In genomic region chr11:70580036-70580805, GRCh38 we compare ENCODE assay signal across 16 cellular contexts.
A peak's percentile ranks its signal among the peaks of the same experiment; 100 is the strongest.
DNase-seq lines count a peak whose midpoint lies in the region; ATAC-seq and TF ChIP-seq lines count a peak whose summit lies in the region.
"Had no signal": no experiment of that assay in that cellular context is flagged by ENCODE, and none has a peak within 500 bp of the region (broad histone marks: within the 10 kb centered on the region; RNA-seq: fewer than 3 reads in every experiment).

No MANE protein-coding gene starts in this region.

- no peak overlapping the region for H3K27ac Mint-ChIP-seq in WTC11
- H3K27ac Mint-ChIP-seq: activated T-helper 17 cell treated with anti-CD3 and anti-CD28 coated beads, Interleukin-2, amount 50 U/mL, for 72 hours; dendritic cell treated with granulocyte-macrophage colony-stimulating factor and Interleukin-4, amounts not matched to agents 40 ng/mL and 50 ng/mL, for 4 days; nephron; stimulated activated effector memory CD8-positive, alpha-beta T cell treated with anti-CD3 and anti-CD28 coated beads, Interleukin-12 subunit alpha, Interleukin-12 subunit beta, amount 100 ng/mL, for 72 hours had no signal

- no peak overlapping the region for H3K4me3 Mint-ChIP-seq in WTC11
- H3K4me3 Mint-ChIP-seq: activated T-helper 17 cell treated with anti-CD3 and anti-CD28 coated beads, Interleukin-2, amount 50 U/mL, for 72 hours; dendritic cell treated with granulocyte-macrophage colony-stimulating factor and Interleukin-4, amounts not matched to agents 40 ng/mL and 50 ng/mL, for 4 days; nephron; stimulated activated effector memory CD8-positive, alpha-beta T cell treated with anti-CD3 and anti-CD28 coated beads, Interleukin-12 subunit alpha, Interleukin-12 subunit beta, amount 100 ng/mL, for 72 hours had no signal

- 78 to 89% (median 85%) methylated on average over 12 to 25 of the region's 25 CpGs for WGBS in adrenal gland, 4 donors

- H3K4me3 ChIP-seq in adrenal gland, result no peak overlapping the region
- H3K4me3 ChIP-seq: ascending aorta, right lobe of liver had no signal

- POLR2A ChIA-PET in WTC11 (lab: Charles Lee), result no interaction called here

- no peaks in the 10 kb centered on the region for H3K4me1 ChIP-seq in adrenal gland (replicated peaks in 1 of 2)
- H3K4me1 ChIP-seq: ascending aorta had no signal

- no peaks in the 10 kb centered on the region for H3K27me3 Mint-ChIP-seq in WTC11 (ENCODE audit: low read depth)
- H3K27me3 Mint-ChIP-seq: dendritic cell treated with granulocyte-macrophage colony-stimulating factor and Interleukin-4, amounts not matched to agents 40 ng/mL and 50 ng/mL, for 4 days had no signal

- H3K36me3 Mint-ChIP-seq in WTC11, result no peaks in the 10 kb centered on the region
- H3K36me3 Mint-ChIP-seq: stimulated activated effector memory CD8-positive, alpha-beta T cell treated with anti-CD3 and anti-CD28 coated beads, Interleukin-12 subunit alpha, Interleukin-12 subunit beta, amount 100 ng/mL, for 72 hours had no signal

- no peaks in the 10 kb centered on the region for H3K9me3 ChIP-seq in adrenal gland (replicated peaks in 1 of 3)
- H3K9me3 ChIP-seq: ascending aorta, right lobe of liver had no signal

- no peaks in the 10 kb centered on the region for H3K9me3 Mint-ChIP-seq in WTC11
- H3K9me3 Mint-ChIP-seq: activated T-helper 17 cell treated with anti-CD3 and anti-CD28 coated beads, Interleukin-2, amount 50 U/mL, for 72 hours; dendritic cell treated with granulocyte-macrophage colony-stimulating factor and Interleukin-4, amounts not matched to agents 40 ng/mL and 50 ng/mL, for 4 days; nephron; stimulated activated effector memory CD8-positive, alpha-beta T cell treated with anti-CD3 and anti-CD28 coated beads, Interleukin-12 subunit alpha, Interleukin-12 subunit beta, amount 100 ng/mL, for 72 hours had no signal

- H3K27me3 ChIP-seq in adrenal gland, result no peaks in the 10 kb centered on the region
- H3K27me3 ChIP-seq: ascending aorta, right lobe of liver had no signal

- no peaks in the 10 kb centered on the region for H3K36me3 ChIP-seq in adrenal gland (replicated peaks in 1 of 2)
- H3K36me3 ChIP-seq: ascending aorta, right lobe of liver had no signal

- no peak for TF ChIP-seq POLR2A in adrenal gland (IDR thresholded peaks at IDR 0.05)

- CTCF ChIA-PET in WTC11 (lab: Charles Lee), result no interaction called here

- H3K27ac ChIP-seq in adrenal gland, result no peak overlapping the region
- H3K27ac ChIP-seq: ascending aorta, right lobe of liver had no signal

- H3K4me1 Mint-ChIP-seq in WTC11, result peaks cover 17% of the 10 kb centered on the region
- H3K4me1 Mint-ChIP-seq: activated T-helper 17 cell treated with anti-CD3 and anti-CD28 coated beads, Interleukin-2, amount 50 U/mL, for 72 hours; nephron; stimulated activated effector memory CD8-positive, alpha-beta T cell treated with anti-CD3 and anti-CD28 coated beads, Interleukin-12 subunit alpha, Interleukin-12 subunit beta, amount 100 ng/mL, for 72 hours had no signal

- ATAC-seq in left ventricle myocardium superior, result peak; percentile 24
- ATAC-seq in Right ventricle myocardium inferior, result no peak
- no peak for ATAC-seq in WTC11
- peak; percentile 36 for ATAC-seq in left lobe of liver
- no peak for ATAC-seq in GM18520 (IDR thresholded peaks at IDR 0.05; ENCODE audit: unreplicated experiment)
- ATAC-seq in HG03442 (IDR thresholded peaks at IDR 0.05; ENCODE audit: unreplicated experiment), result no peak
- ATAC-seq: activated T-helper 17 cell treated with anti-CD3 and anti-CD28 coated beads, Interleukin-2, amount 50 U/mL, for 72 hours; stimulated activated effector memory CD8-positive, alpha-beta T cell treated with anti-CD3 and anti-CD28 coated beads, Interleukin-12 subunit alpha, Interleukin-12 subunit beta, amount 100 ng/mL, for 72 hours had no signal

- intact Hi-C loops in left ventricle myocardium superior (cut with micrococcal nuclease), result no loop called here
- intact Hi-C loops in Right ventricle myocardium inferior (cut with DNase I), result no loop called here
- intact Hi-C loops in adrenal gland (cut with DNase I), result no loop called here

- TF ChIP-seq CTCF in WTC11 (IDR thresholded peaks at IDR 0.05), result no peak
- no peak for TF ChIP-seq CTCF in adrenal gland (IDR thresholded peaks at IDR 0.05)

- DNase-seq in left ventricle myocardium superior (no peak), Right ventricle myocardium inferior (ENCODE audit: missing footprints) (no peak), WTC11 (ENCODE audit: low spot score) (no peak), left lobe of liver (ENCODE audit: low spot score) (no peak), adrenal gland (no peak), epidermal melanocyte (ENCODE audit: insufficient read length, low spot score) (no peak)
- DNase-seq: NCI-H1092, trophoblast cell had no signal

TF ChIP-seq in WTC11, 78 proteins besides CTCF, POLR2A, EP300 and RAD21 (continues in another document):
- TF ChIP-seq, protein P1, sequence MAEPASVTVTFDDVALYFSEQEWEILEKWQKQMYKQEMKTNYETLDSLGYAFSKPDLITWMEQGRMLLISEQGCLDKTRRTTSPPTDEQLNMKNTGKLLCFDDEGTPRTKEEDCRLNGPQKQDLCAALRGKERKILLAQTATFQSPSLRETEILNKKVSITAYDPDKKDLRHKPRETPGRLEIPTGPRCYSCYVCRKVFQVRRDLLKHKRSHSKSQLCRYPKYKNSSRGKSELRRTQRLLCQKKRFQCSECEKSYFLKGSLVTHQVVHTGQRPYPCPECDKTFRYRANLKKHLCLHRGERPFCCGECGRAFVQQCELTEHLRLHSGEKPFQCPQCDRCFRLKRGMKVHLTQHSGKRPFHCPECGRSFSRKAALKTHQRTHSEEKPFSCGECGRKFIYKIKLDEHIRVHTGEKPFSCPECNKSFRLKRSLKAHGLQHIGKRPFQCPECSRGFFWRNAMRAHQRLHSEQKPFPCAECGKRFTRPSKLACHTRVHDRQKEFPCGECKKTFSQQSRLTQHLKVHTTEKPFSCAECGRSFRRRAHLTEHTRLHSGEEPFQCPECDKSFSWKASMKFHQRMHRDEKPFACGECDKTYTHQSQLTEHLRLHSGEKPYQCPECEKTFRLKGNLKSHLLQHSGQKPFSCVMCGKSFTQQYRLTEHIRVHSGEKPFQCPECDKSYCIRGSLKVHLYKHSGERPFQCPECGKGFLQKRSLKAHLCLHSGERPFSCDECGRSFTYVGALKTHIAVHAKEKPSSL (CRISPR knock-in tag; conservative IDR thresholded peaks at IDR 0.05), result no peak
- TF ChIP-seq ZNF138 (CRISPR knock-in tag; conservative IDR thresholded peaks at IDR 0.05) (no peak), ELF4 (CRISPR knock-in tag; IDR thresholded peaks at IDR 0.05; ENCODE audit: low read depth) (no peak), CREB1 (CRISPR knock-in tag; IDR thresholded peaks at IDR 0.05) (no peak), TEAD1 (CRISPR knock-in tag; IDR thresholded peaks at IDR 0.05) (0 out of 2 replicates have a peak, but pooled peaks have one; percentile 22), ZNF416 (CRISPR knock-in tag; IDR thresholded peaks at IDR 0.05) (no peak), ZNF232 (CRISPR knock-in tag; IDR thresholded peaks at IDR 0.05) (no peak), OVOL2 (CRISPR knock-in tag; IDR thresholded peaks at IDR 0.05; ENCODE audit: borderline replicate concordance) (no peak), CBFB (CRISPR knock-in tag; IDR thresholded peaks at IDR 0.05; ENCODE audit: low read depth) (no peak), FOXJ3 (CRISPR knock-in tag; IDR thresholded peaks at IDR 0.05; ENCODE audit: borderline replicate concordance) (no peak), E2F5 (CRISPR knock-in tag; IDR thresholded peaks at IDR 0.05) (no peak), ZNF263 (CRISPR knock-in tag; IDR thresholded peaks at IDR 0.05; ENCODE audit: low read depth) (no peak), NFYB (CRISPR knock-in tag; conservative IDR thresholded peaks at IDR 0.05; ENCODE audit: low read depth) (no peak), TP53 (CRISPR knock-in tag; IDR thresholded peaks at IDR 0.05) (no peak), GABPB1 (CRISPR knock-in tag; IDR thresholded peaks at IDR 0.05) (no peak)
- TF ChIP-seq, protein P2, sequence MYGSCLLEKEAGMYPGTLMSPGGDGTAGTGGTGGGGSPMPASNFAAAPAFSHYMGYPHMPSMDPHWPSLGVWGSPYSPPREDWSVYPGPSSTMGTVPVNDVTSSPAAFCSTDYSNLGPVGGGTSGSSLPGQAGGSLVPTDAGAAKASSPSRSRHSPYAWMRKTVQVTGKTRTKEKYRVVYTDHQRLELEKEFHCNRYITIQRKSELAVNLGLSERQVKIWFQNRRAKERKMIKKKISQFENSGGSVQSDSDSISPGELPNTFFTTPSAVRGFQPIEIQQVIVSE (CRISPR knock-in tag; IDR thresholded peaks at IDR 0.05; ENCODE audit: borderline replicate concordance), result no peak
- TF ChIP-seq, protein P3, sequence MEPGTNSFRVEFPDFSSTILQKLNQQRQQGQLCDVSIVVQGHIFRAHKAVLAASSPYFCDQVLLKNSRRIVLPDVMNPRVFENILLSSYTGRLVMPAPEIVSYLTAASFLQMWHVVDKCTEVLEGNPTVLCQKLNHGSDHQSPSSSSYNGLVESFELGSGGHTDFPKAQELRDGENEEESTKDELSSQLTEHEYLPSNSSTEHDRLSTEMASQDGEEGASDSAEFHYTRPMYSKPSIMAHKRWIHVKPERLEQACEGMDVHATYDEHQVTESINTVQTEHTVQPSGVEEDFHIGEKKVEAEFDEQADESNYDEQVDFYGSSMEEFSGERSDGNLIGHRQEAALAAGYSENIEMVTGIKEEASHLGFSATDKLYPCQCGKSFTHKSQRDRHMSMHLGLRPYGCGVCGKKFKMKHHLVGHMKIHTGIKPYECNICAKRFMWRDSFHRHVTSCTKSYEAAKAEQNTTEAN (CRISPR knock-in tag; IDR thresholded peaks at IDR 0.05), result no peak
- TF ChIP-seq, protein P4, sequence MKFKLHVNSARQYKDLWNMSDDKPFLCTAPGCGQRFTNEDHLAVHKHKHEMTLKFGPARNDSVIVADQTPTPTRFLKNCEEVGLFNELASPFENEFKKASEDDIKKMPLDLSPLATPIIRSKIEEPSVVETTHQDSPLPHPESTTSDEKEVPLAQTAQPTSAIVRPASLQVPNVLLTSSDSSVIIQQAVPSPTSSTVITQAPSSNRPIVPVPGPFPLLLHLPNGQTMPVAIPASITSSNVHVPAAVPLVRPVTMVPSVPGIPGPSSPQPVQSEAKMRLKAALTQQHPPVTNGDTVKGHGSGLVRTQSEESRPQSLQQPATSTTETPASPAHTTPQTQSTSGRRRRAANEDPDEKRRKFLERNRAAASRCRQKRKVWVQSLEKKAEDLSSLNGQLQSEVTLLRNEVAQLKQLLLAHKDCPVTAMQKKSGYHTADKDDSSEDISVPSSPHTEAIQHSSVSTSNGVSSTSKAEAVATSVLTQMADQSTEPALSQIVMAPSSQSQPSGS (CRISPR knock-in tag; IDR thresholded peaks at IDR 0.05; ENCODE audit: borderline replicate concordance, low read depth), result no peak

Comparison
In these comparisons a context has a peak if more than half of its experiments do, and no peak if none do; other contexts are left out.
1. ATAC-seq: peak in left ventricle myocardium superior (single experiment) and left lobe of liver (single experiment); none in Right ventricle myocardium inferior (single experiment), WTC11 (single experiment), GM18520 (single experiment) and HG03442 (single experiment).